Comparison of ENCODE assay signal across 21 cellular contexts in genomic region chr14:66101662-66102061, GRCh38.
"Had no signal": no experiment of that assay in that cellular context is flagged by ENCODE, and none has a peak within 500 bp of the region (broad histone marks: within the 10 kb centered on the region; RNA-seq: fewer than 3 reads in every experiment).

No MANE protein-coding gene starts in this region.

- H3K4me2 ChIP-seq: PC-9 had no signal

- H3K36me3 ChIP-seq: Peyer's patch, SJSA1 had no signal

- DNase-seq: KBM-7; MV-4-11; NCI-H1048; NCI-H1105; NCI-H1417; NCI-H1436 treated with DMSO at 0.1 percent for 48 hours; NCI-H1694; NCI-H187 treated with DMSO at 0.1 percent for 48 hours; NCI-H2029 treated with DMSO at 0.1 percent for 48 hours; NCI-H2227 treated with DMSO at 0.1 percent for 48 hours; NCI-H526 treated with DMSO at 0.1 percent for 48 hours; NCI-H748 treated with DMSO at 0.1 percent for 48 hours; NK-92 treated with Interleukin-12 subunit alpha and Interleukin-12 subunit beta, amount 100 ng/mL, for 24 hours; OCI-M1; PC-9; Peyer's patch; Right ventricle myocardium superior; SIG-M5 had no signal

- H3K4me1 ChIP-seq: Peyer's patch, SJSA1 had no signal

- H3K27me3 ChIP-seq: Peyer's patch, SJSA1 had no signal

- H3K9me3 ChIP-seq: Peyer's patch, SJSA1 had no signal

- H3K27ac ChIP-seq: HL-60, PC-9, Peyer's patch, SJSA1, SK-N-MC had no signal

- H3K4me3 ChIP-seq: PC-9, Peyer's patch, SJSA1, SK-N-MC had no signal
